Comparison of ENCODE assay signal across 1 cellular context in genomic region chr14:74905595-74906142, GRCh38.
TF ChIP-seq lines count a peak whose summit lies in the region.

No MANE protein-coding gene starts in this region.

TF ChIP-seq in HepG2, 621 proteins besides CTCF, POLR2A, EP300 and RAD21 (continued from another document):
- TF ChIP-seq ARID4A (CRISPR knock-in tag; IDR thresholded peaks at IDR 0.05; ENCODE audit: borderline replicate concordance) (0 out of 2 replicates have a peak, but pooled peaks have one; percentile 36), MYPOP (CRISPR knock-in tag; IDR thresholded peaks at IDR 0.05) (no peak), RBM22 (optimal IDR thresholded peaks at IDR 0.05; ENCODE audit: low read length) (peak; percentile 71), SNAPC4 (CRISPR knock-in tag; IDR thresholded peaks at IDR 0.05) (no peak), GATAD1 (CRISPR knock-in tag; IDR thresholded peaks at IDR 0.05) (0 out of 2 replicates have a peak, but pooled peaks have one; percentile 32), GPN1 (CRISPR knock-in tag; IDR thresholded peaks at IDR 0.05; ENCODE audit: borderline replicate concordance) (no peak), ZNF256 (CRISPR knock-in tag; conservative IDR thresholded peaks at IDR 0.05) (no peak; the same call in 1 of the 2 replicates), AHDC1 (CRISPR knock-in tag; IDR thresholded peaks at IDR 0.05; ENCODE audit: borderline replicate concordance) (no peak), SIX4 (CRISPR knock-in tag; IDR thresholded peaks at IDR 0.05) (0 out of 2 replicates have a peak, but pooled peaks have one; percentile 18), ZNF691 (CRISPR knock-in tag; IDR thresholded peaks at IDR 0.05; ENCODE audit: borderline replicate concordance, low read depth) (no peak), ZNF644 (CRISPR knock-in tag; IDR thresholded peaks at IDR 0.05; ENCODE audit: low read depth) (no peak), SALL1 (CRISPR knock-in tag; IDR thresholded peaks at IDR 0.05) (peak; percentile 60), MAX (IDR thresholded peaks at IDR 0.05) (peak; percentile 88), MTF1 (CRISPR knock-in tag; IDR thresholded peaks at IDR 0.05) (no peak), MXD3 (CRISPR knock-in tag; IDR thresholded peaks at IDR 0.05) (0 out of 2 replicates have a peak, but pooled peaks have one; percentile 41), PATZ1 (CRISPR knock-in tag; IDR thresholded peaks at IDR 0.05) (no peak), ZNF670 (CRISPR knock-in tag; IDR thresholded peaks at IDR 0.05; ENCODE audit: borderline replicate concordance) (no peak), MBNL3 (CRISPR knock-in tag; conservative IDR thresholded peaks at IDR 0.05) (no peak), ZNF773 (CRISPR knock-in tag; IDR thresholded peaks at IDR 0.05; ENCODE audit: borderline replicate concordance) (no peak), ZNF543 (CRISPR knock-in tag; IDR thresholded peaks at IDR 0.05) (no peak), ZNF772 (CRISPR knock-in tag; IDR thresholded peaks at IDR 0.05) (no peak)
TF ChIP-seq in HepG2: peak in this region for 69.
